32 cellular contexts compared by ENCODE assay signal in genomic region chr11:134370526-134371435, GRCh38. TPM values are rescaled to one million over a fixed set of nuclear protein-coding genes. Genes with fewer than 3 reads are reported as not detected.
"Had no signal": no experiment of that assay in that cellular context is flagged by ENCODE, and none has a peak within 500 bp of the region (broad histone marks: within the 10 kb centered on the region; RNA-seq: fewer than 3 reads in every experiment).

No MANE protein-coding gene starts in this region.

- DNase-seq: activated B cell treated with CpG ODN at 0.5 μM for 24 hours; activated CD4-positive, alpha-beta memory T cell treated with anti-CD3 and anti-CD28 coated beads, Interleukin-2, amount 10 ng/mL, durations not matched to agents 7 days and 5 days; activated CD4-positive, alpha-beta T cell treated with anti-CD3 and anti-CD28 coated beads, Interleukin-2, amount 10 ng/mL, durations not matched to agents 7 days and 5 days; activated gamma-delta T cell; activated naive CD4-positive, alpha-beta T cell treated with anti-CD3 and anti-CD28 coated beads for 36 hours; activated T-cell treated with anti-CD3 and anti-CD28 coated beads for 4 hours; activated T-cell treated with anti-CD3 and anti-CD28 coated beads, Interleukin-2, amount 50 U/mL, for 48 hours; KG1; NCI-H1092 treated with DMSO at 0.1 percent for 48 hours; NCI-H1417 treated with DMSO at 0.1 percent for 48 hours; NCI-H1694; NCI-H2029; NCI-H2107; NCI-H2171 treated with DMSO at 0.1 percent for 48 hours; NCI-H345; NCI-H510A; NCI-H526 treated with DMSO at 0.1 percent for 48 hours; NCI-H82; SHP77; T1000 had no signal

- H3K4me3 Mint-ChIP-seq: activated B cell treated with CpG ODN at 0.5 μM for 24 hours; activated CD4-positive, alpha-beta memory T cell treated with anti-CD3 and anti-CD28 coated beads, Interleukin-2, amount 10 ng/mL, durations not matched to agents 7 days and 5 days; activated CD4-positive, alpha-beta T cell treated with anti-CD3 and anti-CD28 coated beads, Interleukin-2, amount 10 ng/mL, durations not matched to agents 7 days and 5 days; activated naive CD4-positive, alpha-beta T cell treated with anti-CD3 and anti-CD28 coated beads for 36 hours; activated naive CD8-positive, alpha-beta T cell; activated T-helper 17 cell treated with anti-CD3 and anti-CD28 coated beads, Interleukin-2, amount 50 U/mL, for 72 hours; IgD-negative memory B cell; T-helper 1 cell treated with Interleukin-12 subunit alpha and Interleukin-12 subunit beta and Interleukin-4 antibody, amounts not matched to agents 30 μg/mL and 1 μg/mL, for 36 hours had no signal

- H3K27ac Mint-ChIP-seq: activated B cell treated with CpG ODN at 0.5 μM for 24 hours; activated CD4-positive, alpha-beta memory T cell treated with anti-CD3 and anti-CD28 coated beads, Interleukin-2, amount 10 ng/mL, durations not matched to agents 7 days and 5 days; activated CD4-positive, alpha-beta T cell treated with anti-CD3 and anti-CD28 coated beads, Interleukin-2, amount 10 ng/mL, durations not matched to agents 7 days and 5 days; activated naive CD4-positive, alpha-beta T cell treated with anti-CD3 and anti-CD28 coated beads for 36 hours; activated naive CD8-positive, alpha-beta T cell; activated T-helper 17 cell treated with anti-CD3 and anti-CD28 coated beads, Interleukin-2, amount 50 U/mL, for 72 hours; T-helper 1 cell treated with Interleukin-12 subunit alpha and Interleukin-12 subunit beta and Interleukin-4 antibody, amounts not matched to agents 30 μg/mL and 1 μg/mL, for 36 hours had no signal

- H3K27me3 Mint-ChIP-seq: activated CD4-positive, alpha-beta memory T cell treated with anti-CD3 and anti-CD28 coated beads, Interleukin-2, amount 10 ng/mL, durations not matched to agents 7 days and 5 days; activated CD4-positive, alpha-beta T cell treated with anti-CD3 and anti-CD28 coated beads, Interleukin-2, amount 10 ng/mL, durations not matched to agents 7 days and 5 days; activated naive CD8-positive, alpha-beta T cell; activated T-helper 17 cell treated with anti-CD3 and anti-CD28 coated beads, Interleukin-2, amount 50 U/mL, for 72 hours had no signal

- FAIRE-seq: TTC549 had no signal

- H3K9me3 Mint-ChIP-seq: activated B cell treated with CpG ODN at 0.5 μM for 24 hours; activated CD4-positive, alpha-beta memory T cell treated with anti-CD3 and anti-CD28 coated beads, Interleukin-2, amount 10 ng/mL, durations not matched to agents 7 days and 5 days; activated CD4-positive, alpha-beta T cell treated with anti-CD3 and anti-CD28 coated beads, Interleukin-2, amount 10 ng/mL, durations not matched to agents 7 days and 5 days; activated naive CD4-positive, alpha-beta T cell treated with anti-CD3 and anti-CD28 coated beads for 36 hours; activated T-helper 17 cell treated with anti-CD3 and anti-CD28 coated beads, Interleukin-2, amount 50 U/mL, for 72 hours; IgD-negative memory B cell; T-helper 1 cell treated with Interleukin-12 subunit alpha and Interleukin-12 subunit beta and Interleukin-4 antibody, amounts not matched to agents 30 μg/mL and 1 μg/mL, for 36 hours had no signal

- H3K9me3 ChIP-seq: breast epithelium, Peyer's patch, SJSA1 had no signal

- H3K4me1 ChIP-seq: breast epithelium, Peyer's patch, SJSA1 had no signal

- H3K36me3 ChIP-seq: breast epithelium, Peyer's patch, SJSA1 had no signal

- H3K27ac ChIP-seq: breast epithelium, Peyer's patch, RWPE1, SJSA1 had no signal

- H3K4me1 Mint-ChIP-seq: activated B cell treated with CpG ODN at 0.5 μM for 24 hours; activated CD4-positive, alpha-beta memory T cell treated with anti-CD3 and anti-CD28 coated beads, Interleukin-2, amount 10 ng/mL, durations not matched to agents 7 days and 5 days; activated CD4-positive, alpha-beta T cell treated with anti-CD3 and anti-CD28 coated beads, Interleukin-2, amount 10 ng/mL, durations not matched to agents 7 days and 5 days; activated T-helper 17 cell treated with anti-CD3 and anti-CD28 coated beads, Interleukin-2, amount 50 U/mL, for 72 hours; IgD-negative memory B cell had no signal

- ATAC-seq: activated T-helper 17 cell treated with anti-CD3 and anti-CD28 coated beads, Interleukin-2, amount 50 U/mL, for 72 hours; SK-N-SH treated with all-trans-retinoic acid at 6 μM for 48 hours had no signal

- H3K36me3 Mint-ChIP-seq: IgD-negative memory B cell had no signal

- H3K27me3 ChIP-seq: breast epithelium, Peyer's patch, SJSA1 had no signal

- H3K4me3 ChIP-seq: breast epithelium, Peyer's patch, SJSA1 had no signal

RNA-seq across cellular contexts. Expression of gene GLB1L2, which starts 39.0 kb away (rescaled TPM):
- total RNA-seq: LHCN-M2, M059J, SJSA1 had no signal

RNA-seq across cellular contexts. Expression of gene B3GAT1, which starts 41.3 kb away (rescaled TPM):
- total RNA-seq: activated B cell treated with CpG ODN at 0.5 μM for 24 hours, LHCN-M2, M059J, SJSA1 had no signal
- polyA plus RNA-seq: IgD-negative memory B cell had no signal
